ENCODE assay signal across 22 cellular contexts in the genomic region with DNA sequence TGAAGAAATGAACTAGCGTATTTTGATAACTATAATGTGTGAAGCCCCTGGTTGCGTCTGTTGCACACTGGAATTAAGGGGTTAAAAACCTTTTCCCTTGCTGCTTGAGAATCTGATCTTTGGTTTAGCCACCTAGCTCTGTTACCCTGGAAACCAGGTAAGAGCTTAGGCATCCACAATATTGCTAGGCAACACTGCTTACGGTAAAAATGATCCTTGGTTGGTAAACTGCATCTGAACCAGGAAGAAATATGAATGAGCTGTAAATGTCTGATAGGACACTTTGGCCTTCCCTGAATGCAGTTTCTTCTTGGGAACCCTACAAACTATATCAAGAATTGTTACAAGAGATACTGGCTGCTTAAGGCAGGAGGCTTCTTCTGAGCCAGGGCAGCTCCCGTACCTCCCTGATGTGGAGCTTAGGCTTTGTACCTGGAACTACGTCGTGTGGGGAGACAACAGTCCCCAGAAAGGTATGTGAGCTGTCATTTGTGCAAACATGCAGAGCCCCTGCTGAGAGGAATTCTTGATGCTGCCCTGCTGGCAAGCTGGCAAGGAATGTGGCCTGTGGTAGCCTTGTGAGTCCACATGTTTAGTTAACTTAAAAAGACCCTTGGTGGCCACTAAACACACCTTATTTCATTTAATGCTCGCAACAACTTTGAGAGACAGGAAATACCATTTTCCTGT. TPM values are rescaled to one million over a fixed set of nuclear protein-coding genes. Genes with fewer than 3 reads are reported as not detected.
DNase-seq lines count a peak whose midpoint lies in the region; ATAC-seq, FAIRE-seq and TF ChIP-seq lines count a peak whose summit lies in the region.
"Had no signal": no experiment of that assay in that cellular context is flagged by ENCODE, and none has a peak within 500 bp of the region (broad histone marks: within the 10 kb centered on the region; RNA-seq: fewer than 3 reads in every experiment).

No MANE protein-coding gene starts in this region.

- H3K4me1 Mint-ChIP-seq in Calu3 (ENCODE audit: low read depth, unreplicated experiment), result peaks cover 16% of the 10 kb centered on the region
- peaks cover 36% of the 10 kb centered on the region for H3K4me1 Mint-ChIP-seq in WTC11
- H3K4me1 Mint-ChIP-seq: activated naive CD8-positive, alpha-beta T cell treated with anti-CD3 and anti-CD28 coated beads, Interleukin-2, amount 10 ng/mL, durations not matched to agents 7 days and 5 days; immature natural killer cell had no signal

- ATAC-seq in WTC11 (peak; percentile 80), HG02678 (IDR thresholded peaks at IDR 0.05; ENCODE audit: unreplicated experiment) (no peak), HG03025 (IDR thresholded peaks at IDR 0.05; ENCODE audit: low FRiP score, unreplicated experiment) (no peak)
- ATAC-seq: mucosa of descending colon had no signal

- POLR2A ChIA-PET in WTC11 (lab: Charles Lee), result interaction anchor here (0.6 kb wide), 4 partner anchors 162 to 791 kb away, joined by 3 to 4 read pairs (median 3); no protein-coding TSS in a partner anchor

- no peaks in the 10 kb centered on the region for H3K9me3 ChIP-seq in HUES64 (ENCODE audit: insufficient read depth, low read depth, low read length)
- H3K9me3 ChIP-seq: mucosa of descending colon, prostate gland had no signal

- 0 out of 2 replicates have a peak overlapping the region, but pooled peaks have one; percentile 25 for H3K27ac ChIP-seq in HUES64 (ENCODE audit: low read depth, low read length)
- H3K27ac ChIP-seq: prostate gland, SK-N-MC, WERI-Rb-1 had no signal

- no peaks in the 10 kb centered on the region for H3K36me3 Mint-ChIP-seq in Calu3 (ENCODE audit: insufficient read depth, unreplicated experiment)
- peaks cover 8% of the 10 kb centered on the region for H3K36me3 Mint-ChIP-seq in WTC11
- H3K36me3 Mint-ChIP-seq: activated naive CD8-positive, alpha-beta T cell treated with anti-CD3 and anti-CD28 coated beads, Interleukin-2, amount 10 ng/mL, durations not matched to agents 7 days and 5 days had no signal

- CTCF ChIA-PET in Calu3 (lab: Charles Lee), result interaction anchor here (0.6 to 1.0 kb wide), 3 partner anchors 18 to 800 kb away, joined by 3 to 7 read pairs (median 3); a partner anchor contains a TSS
- CTCF ChIA-PET in WTC11 (lab: Charles Lee), result interaction anchor here (0.6 to 1.6 kb wide), 5 partner anchors 11 to 776 kb away, joined by 3 to 11 read pairs (median 3); a partner anchor contains a TSS

- peaks cover 38% of the 10 kb centered on the region for H3K36me3 ChIP-seq in HUES64 (ENCODE audit: insufficient read depth, low read length)
- H3K36me3 ChIP-seq: prostate gland, WERI-Rb-1 had no signal

- intact Hi-C loops in Calu3 (cut with micrococcal nuclease; ENCODE audit: unreplicated experiment), result no loop called here

- no peak overlapping the region for H3K4me3 ChIP-seq in HUES64 (ENCODE audit: low read length)
- H3K4me3 ChIP-seq: mucosa of descending colon, prostate gland, SK-N-MC had no signal

- FAIRE-seq in islet of Langerhans (lab: Jason Lieb, UNC), result peak; percentile 99
- FAIRE-seq: colon had no signal

- H3K4me1 ChIP-seq in HUES64 (ENCODE audit: insufficient read depth, low read length), result peaks cover 20% of the 10 kb centered on the region
- H3K4me1 ChIP-seq: prostate gland had no signal

- 79% methylated on average over 7 of the region's 7 CpGs for WGBS in HUES64

- no peaks in the 10 kb centered on the region for H3K27me3 ChIP-seq in HUES64 (ENCODE audit: insufficient read depth, low read length)

- H3K27me3 Mint-ChIP-seq in Calu3 (ENCODE audit: unreplicated experiment), result no peaks in the 10 kb centered on the region
- no peaks in the 10 kb centered on the region for H3K27me3 Mint-ChIP-seq in WTC11 (ENCODE audit: low read depth)
- H3K27me3 Mint-ChIP-seq: activated naive CD8-positive, alpha-beta T cell treated with anti-CD3 and anti-CD28 coated beads, Interleukin-2, amount 10 ng/mL, durations not matched to agents 7 days and 5 days had no signal

- H3K27ac Mint-ChIP-seq in Calu3 (ENCODE audit: unreplicated experiment) (peak overlapping the region; percentile 78), WTC11 (peak overlapping the region; percentile 52; the same call in 1 of the 2 replicates)
- H3K27ac Mint-ChIP-seq: activated naive CD8-positive, alpha-beta T cell treated with anti-CD3 and anti-CD28 coated beads, Interleukin-2, amount 10 ng/mL, durations not matched to agents 7 days and 5 days; immature natural killer cell; nephron progenitor cell had no signal

- no TSS peak for BruUV-seq in Calu3 (replicated peaks; lab: Mats Ljungman, UMichigan)

- no peak for TF ChIP-seq CTCF in Calu3 (IDR thresholded peaks at IDR 0.05; ENCODE audit: unreplicated experiment)
- no peak for TF ChIP-seq CTCF in WTC11 (IDR thresholded peaks at IDR 0.05)

- DNase-seq in Calu3 (peak; percentile 49), WTC11 (ENCODE audit: low spot score) (peak; percentile 51), HPDE6-E6E7 (ENCODE audit: extremely low spot score) (no peak), globus pallidus (ENCODE audit: low spot score) (no peak)
- DNase-seq: activated CD4-positive, alpha-beta T cell treated with anti-CD3 and anti-CD28 coated beads, Interleukin-2, amount 50 U/mL, for 1 hour; activated naive CD8-positive, alpha-beta T cell treated with anti-CD3 and anti-CD28 coated beads, Interleukin-2, amount 10 ng/mL, durations not matched to agents 7 days and 5 days; COR-L47; immature natural killer cell; KG1; mucosa of descending colon; NCI-H1694; nephron progenitor cell; RPMI8226; substantia nigra; WERI-Rb-1 had no signal

- H3K9ac ChIP-seq in HUES64 (ENCODE audit: low read depth, low read length), result no peak overlapping the region

- no peak overlapping the region for H3K4me3 Mint-ChIP-seq in Calu3 (ENCODE audit: low read depth, unreplicated experiment)
- H3K4me3 Mint-ChIP-seq in WTC11, result no peak overlapping the region
- H3K4me3 Mint-ChIP-seq: activated naive CD8-positive, alpha-beta T cell treated with anti-CD3 and anti-CD28 coated beads, Interleukin-2, amount 10 ng/mL, durations not matched to agents 7 days and 5 days; immature natural killer cell; nephron progenitor cell had no signal

- H3K9me3 Mint-ChIP-seq in Calu3 (ENCODE audit: low read depth, unreplicated experiment), result no peaks in the 10 kb centered on the region
- H3K9me3 Mint-ChIP-seq in WTC11, result no peaks in the 10 kb centered on the region
- H3K9me3 Mint-ChIP-seq: activated naive CD8-positive, alpha-beta T cell treated with anti-CD3 and anti-CD28 coated beads, Interleukin-2, amount 10 ng/mL, durations not matched to agents 7 days and 5 days; immature natural killer cell had no signal

TF ChIP-seq in WTC11, 78 proteins besides CTCF, POLR2A, EP300 and RAD21 (continues in another document):
- TF ChIP-seq GABPB1 (CRISPR knock-in tag; IDR thresholded peaks at IDR 0.05) (no peak), ELF4 (CRISPR knock-in tag; IDR thresholded peaks at IDR 0.05; ENCODE audit: low read depth) (no peak), OVOL2 (CRISPR knock-in tag; IDR thresholded peaks at IDR 0.05; ENCODE audit: borderline replicate concordance) (no peak), CREM (CRISPR knock-in tag; IDR thresholded peaks at IDR 0.05) (no peak), RELA (CRISPR knock-in tag; IDR thresholded peaks at IDR 0.05; ENCODE audit: borderline replicate concordance) (no peak), ZBTB21 (CRISPR knock-in tag; IDR thresholded peaks at IDR 0.05; ENCODE audit: borderline replicate concordance) (no peak), JAZF1 (CRISPR knock-in tag; IDR thresholded peaks at IDR 0.05) (no peak), SOX15 (CRISPR knock-in tag; IDR thresholded peaks at IDR 0.05) (no peak), IRF2 (CRISPR knock-in tag; IDR thresholded peaks at IDR 0.05; ENCODE audit: borderline replicate concordance, low read depth) (no peak)
- TF ChIP-seq, protein P1, sequence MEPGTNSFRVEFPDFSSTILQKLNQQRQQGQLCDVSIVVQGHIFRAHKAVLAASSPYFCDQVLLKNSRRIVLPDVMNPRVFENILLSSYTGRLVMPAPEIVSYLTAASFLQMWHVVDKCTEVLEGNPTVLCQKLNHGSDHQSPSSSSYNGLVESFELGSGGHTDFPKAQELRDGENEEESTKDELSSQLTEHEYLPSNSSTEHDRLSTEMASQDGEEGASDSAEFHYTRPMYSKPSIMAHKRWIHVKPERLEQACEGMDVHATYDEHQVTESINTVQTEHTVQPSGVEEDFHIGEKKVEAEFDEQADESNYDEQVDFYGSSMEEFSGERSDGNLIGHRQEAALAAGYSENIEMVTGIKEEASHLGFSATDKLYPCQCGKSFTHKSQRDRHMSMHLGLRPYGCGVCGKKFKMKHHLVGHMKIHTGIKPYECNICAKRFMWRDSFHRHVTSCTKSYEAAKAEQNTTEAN (CRISPR knock-in tag; IDR thresholded peaks at IDR 0.05), result no peak
- TF ChIP-seq, protein P2, sequence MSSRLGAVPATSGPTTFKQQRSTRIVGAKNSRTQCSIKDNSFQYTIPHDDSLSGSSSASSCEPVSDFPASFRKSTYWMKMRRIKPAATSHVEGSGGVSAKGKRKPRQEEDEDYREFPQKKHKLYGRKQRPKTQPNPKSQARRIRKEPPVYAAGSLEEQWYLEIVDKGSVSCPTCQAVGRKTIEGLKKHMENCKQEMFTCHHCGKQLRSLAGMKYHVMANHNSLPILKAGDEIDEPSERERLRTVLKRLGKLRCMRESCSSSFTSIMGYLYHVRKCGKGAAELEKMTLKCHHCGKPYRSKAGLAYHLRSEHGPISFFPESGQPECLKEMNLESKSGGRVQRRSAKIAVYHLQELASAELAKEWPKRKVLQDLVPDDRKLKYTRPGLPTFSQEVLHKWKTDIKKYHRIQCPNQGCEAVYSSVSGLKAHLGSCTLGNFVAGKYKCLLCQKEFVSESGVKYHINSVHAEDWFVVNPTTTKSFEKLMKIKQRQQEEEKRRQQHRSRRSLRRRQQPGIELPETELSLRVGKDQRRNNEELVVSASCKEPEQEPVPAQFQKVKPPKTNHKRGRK (CRISPR knock-in tag; IDR thresholded peaks at IDR 0.05; ENCODE audit: borderline replicate concordance), result no peak
- TF ChIP-seq, protein P3, sequence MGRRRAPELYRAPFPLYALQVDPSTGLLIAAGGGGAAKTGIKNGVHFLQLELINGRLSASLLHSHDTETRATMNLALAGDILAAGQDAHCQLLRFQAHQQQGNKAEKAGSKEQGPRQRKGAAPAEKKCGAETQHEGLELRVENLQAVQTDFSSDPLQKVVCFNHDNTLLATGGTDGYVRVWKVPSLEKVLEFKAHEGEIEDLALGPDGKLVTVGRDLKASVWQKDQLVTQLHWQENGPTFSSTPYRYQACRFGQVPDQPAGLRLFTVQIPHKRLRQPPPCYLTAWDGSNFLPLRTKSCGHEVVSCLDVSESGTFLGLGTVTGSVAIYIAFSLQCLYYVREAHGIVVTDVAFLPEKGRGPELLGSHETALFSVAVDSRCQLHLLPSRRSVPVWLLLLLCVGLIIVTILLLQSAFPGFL (CRISPR knock-in tag; IDR thresholded peaks at IDR 0.05; ENCODE audit: borderline replicate concordance), result no peak

RNA-seq across cellular contexts. Expression of a gene that starts 18.4 kb away (rescaled TPM):
- total RNA-seq in Calu3 (2022), result 8.4 and 9.5 TPM in 2 replicates
- 7.4 TPM for polyA plus RNA-seq in HUES64 (2013, experiment 1 of 2)
- 10.8 TPM for polyA plus RNA-seq in HUES64 (2013, experiment 2 of 2)
- 14.0 to 17.4 TPM (median 14.7 TPM) in 3 replicates for total RNA-seq in WTC11 (2021)

RNA-seq across cellular contexts. Expression of a gene that starts 20.3 kb away (rescaled TPM):
- total RNA-seq in Calu3 (2022) (23.7 and 24.4 TPM in 2 replicates), WTC11 (2021) (13.1 to 16.9 TPM (median 15.1 TPM) in 3 replicates)
- 6.3 TPM for polyA plus RNA-seq in HUES64 (2013, experiment 1 of 2)
- 7.8 TPM for polyA plus RNA-seq in HUES64 (2013, experiment 2 of 2)

Comparison
In these comparisons a context has a peak if more than half of its experiments do, and no peak if none do; other contexts are left out.
1. DNase-seq: peak in Calu3 (single experiment) and WTC11 (single experiment); none in HPDE6-E6E7 (single experiment) and globus pallidus (single experiment).